Comparison of ENCODE assay signal across 17 cellular contexts in the genomic region with DNA sequence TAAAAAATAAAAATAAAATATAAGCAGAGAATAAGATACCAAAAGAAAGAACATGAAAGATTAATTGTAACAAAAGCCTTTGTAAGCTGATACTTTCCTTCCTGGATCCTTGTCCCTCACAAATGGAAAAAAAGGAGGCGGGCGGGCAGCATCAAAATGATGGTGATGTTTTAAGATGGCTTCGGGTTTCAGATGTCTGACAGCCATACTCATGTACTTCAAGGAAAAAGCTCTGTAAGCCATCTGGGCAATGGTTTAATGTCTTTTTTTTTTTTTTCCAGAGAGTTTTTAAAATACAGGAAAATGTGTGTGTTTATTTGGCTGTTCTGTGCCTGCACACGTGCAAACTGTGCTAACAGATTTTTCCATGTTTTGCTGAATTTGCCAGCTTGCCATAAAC. TPM values are rescaled to one million over a fixed set of nuclear protein-coding genes. Genes with fewer than 3 reads are reported as not detected.
A peak's percentile ranks its signal among the peaks of the same experiment; 100 is the strongest.
DNase-seq lines count a peak whose midpoint lies in the region; ATAC-seq, FAIRE-seq and TF ChIP-seq lines count a peak whose summit lies in the region.
"Had no signal": no experiment of that assay in that cellular context is flagged by ENCODE, and none has a peak within 500 bp of the region (broad histone marks: within the 10 kb centered on the region; RNA-seq: fewer than 3 reads in every experiment).

No MANE protein-coding gene starts in this region.

- H3K4ac ChIP-seq in neuronal stem cell (ENCODE audit: low read length) = no peak overlapping the region

- H3K36me3 ChIP-seq in ascending aorta (no peaks in the 10 kb centered on the region), gastroesophageal sphincter (no peaks in the 10 kb centered on the region), subcutaneous abdominal adipose tissue (ENCODE audit: control insufficient read depth in 5 of 5, insufficient read depth in 5 of 5, low read length in 5 of 5) (no peaks in the 10 kb centered on the region), neuronal stem cell (replicated peaks in 1 of 2; ENCODE audit: control insufficient read depth in 2 of 2, insufficient read depth in 2 of 2, low read length in 2 of 2) (no peaks in the 10 kb centered on the region)

- H3K23ac ChIP-seq in neuronal stem cell (ENCODE audit: low read depth, low read length, poor library complexity) = no peak overlapping the region

- TF ChIP-seq POLR2A in gastroesophageal sphincter (IDR thresholded peaks at IDR 0.05) = no peak

- intact Hi-C loops in ascending aorta (cut with DNase I) = loop anchor here (2.0 to 5.0 kb wide), 3 partner anchors 27 to 61 kb away; partner anchors contain the start of gene AFAP1

- TF ChIP-seq CTCF in ascending aorta (IDR thresholded peaks at IDR 0.05) (no peak), gastroesophageal sphincter (IDR thresholded peaks at IDR 0.05) (no peak)

- no peak overlapping the region for H2BK120ac ChIP-seq in neuronal stem cell (ENCODE audit: low read depth, low read length)

- no peak overlapping the region for H4K8ac ChIP-seq in neuronal stem cell (ENCODE audit: low read depth, low read length)

- no peak overlapping the region for H2AFZ ChIP-seq in neuronal stem cell (ENCODE audit: low read length)

- no peak overlapping the region for H2BK12ac ChIP-seq in neuronal stem cell (ENCODE audit: low read length)

- H4K91ac ChIP-seq in neuronal stem cell (ENCODE audit: low read depth, low read length, poor library complexity) = no peak overlapping the region

- FAIRE-seq in GM19239 (lab: Jason Lieb, UNC) = no peak
- FAIRE-seq: kidney had no signal

- DNase-seq in NCI-H1417 (lab: John Stamatoyannopoulos, UW) (peak in 2 of 3 experiments; percentile 40 to 62), NCI-H1417 treated with DMSO at 0.1 percent for 48 hours (lab: John Stamatoyannopoulos, UW) (no peak), ascending aorta (ENCODE audit: low spot score in 2 of 2) (no peak), GM19239 (ENCODE audit: insufficient read length, low spot score) (no peak), neuronal stem cell (ENCODE audit: low spot score) (no peak)
- DNase-seq: activated effector memory CD4-positive, alpha-beta T cell treated with anti-CD3 and anti-CD28 coated beads, Interleukin-2, amount 50 U/mL, for 16 hours; body of pancreas; CD8-positive, alpha-beta T cell; effector CD8-positive, alpha-beta T cell; GDM1; kidney; naive thymus-derived CD4-positive, alpha-beta T cell; stimulated activated CD4-positive, alpha-beta T cell treated with anti-CD3 and anti-CD28 coated beads, Interleukin-4, amount 100 ng/mL, for 1 hour had no signal

- no peak overlapping the region for H3K18ac ChIP-seq in neuronal stem cell (ENCODE audit: low read length)

- H3K4me3 ChIP-seq in ascending aorta (peak overlapping the region in 1 of 2 donors; percentile 8), gastroesophageal sphincter (no peak overlapping the region), subcutaneous abdominal adipose tissue (ENCODE audit: low read depth in 1 of 5, low read length in 5 of 5) (no peak overlapping the region), neuronal stem cell (ENCODE audit: low read length in 2 of 2) (no peak overlapping the region)
- H3K4me3 ChIP-seq: body of pancreas, SK-N-MC had no signal

- H3K9ac ChIP-seq in subcutaneous abdominal adipose tissue (ENCODE audit: low read length in 5 of 5) (no peak overlapping the region), neuronal stem cell (ENCODE audit: low read depth, low read length, poor library complexity) (no peak overlapping the region)

- H2BK15ac ChIP-seq in neuronal stem cell (ENCODE audit: low read length) = no peak overlapping the region

- H3K4me2 ChIP-seq in neuronal stem cell (ENCODE audit: insufficient read depth, low read length, poor library complexity, severe bottlenecking) = no peak overlapping the region

- H2AK5ac ChIP-seq in neuronal stem cell (ENCODE audit: low read depth, low read length) = no peak overlapping the region

- ATAC-seq in gastroesophageal sphincter = no peak
- no peak for ATAC-seq in GM21447 (IDR thresholded peaks at IDR 0.05; ENCODE audit: unreplicated experiment)
- ATAC-seq: body of pancreas; CD8-positive, alpha-beta T cell; naive thymus-derived CD4-positive, alpha-beta T cell had no signal

- peak overlapping the region; percentile 83 to 87 for H3K27ac ChIP-seq in ascending aorta
- H3K27ac ChIP-seq in gastroesophageal sphincter = peak overlapping the region; percentile 32 to 86 (median 74)
- H3K27ac ChIP-seq in subcutaneous abdominal adipose tissue (ENCODE audit: low read depth, low read length) = peak overlapping the region; percentile 97
- no peak overlapping the region for H3K27ac ChIP-seq in neuronal stem cell (replicated peaks; ENCODE audit: low read length)

- peaks cover 2% of the 10 kb centered on the region for H3K79me1 ChIP-seq in neuronal stem cell (ENCODE audit: low read depth, low read length)

- WGBS in gastroesophageal sphincter (ENCODE audit: low coverage in 1 of 2), 2 donors = 54 to 55% methylated on average over 4 of the region's 4 CpGs
- no CpG with 5 or more reads among the region's 4 CpGs for WGBS in neuronal stem cell (ENCODE audit: extremely low coverage in 2 of 2, insufficient read length in 2 of 2, insufficient replicate concordance in 1 of 2), 2 donors

- H2BK5ac ChIP-seq in neuronal stem cell (ENCODE audit: low read length) = no peak overlapping the region

- no peak overlapping the region for H3K14ac ChIP-seq in neuronal stem cell (ENCODE audit: low read length)

- peaks cover 28 to 68% of the 10 kb centered on the region in 2 donors for H3K4me1 ChIP-seq in ascending aorta
- H3K4me1 ChIP-seq in gastroesophageal sphincter = peaks cover 0 to 100% (median 46%) of the 10 kb centered on the region in 3 donors
- peaks cover 12 to 42% (median 38%) of the 10 kb centered on the region in 5 donors for H3K4me1 ChIP-seq in subcutaneous abdominal adipose tissue (ENCODE audit: control insufficient read depth in 5 of 5, insufficient read depth in 5 of 5, low read length in 5 of 5)
- H3K4me1 ChIP-seq in neuronal stem cell (ENCODE audit: control insufficient read depth in 2 of 2, insufficient read depth in 1 of 2, low read depth in 1 of 2, low read length in 2 of 2) = peaks cover 31 to 54% of the 10 kb centered on the region in 2 donors

- no peaks in the 10 kb centered on the region for H3K27me3 ChIP-seq in ascending aorta
- H3K27me3 ChIP-seq in gastroesophageal sphincter = no peaks in the 10 kb centered on the region
- H3K27me3 ChIP-seq in subcutaneous abdominal adipose tissue (ENCODE audit: control insufficient read depth in 5 of 5, insufficient read depth in 4 of 5, low read length in 5 of 5) = peaks cover 0 to 2% (median 0%) of the 10 kb centered on the region in 5 donors
- no peaks in the 10 kb centered on the region for H3K27me3 ChIP-seq in neuronal stem cell (ENCODE audit: control insufficient read depth in 3 of 3, insufficient read depth in 3 of 3, low read depth in 1 of 3, low read length in 3 of 3)
- H3K27me3 ChIP-seq: body of pancreas had no signal

- no peak for TF ChIP-seq EP300 in gastroesophageal sphincter (IDR thresholded peaks at IDR 0.05)

- H3K9me3 ChIP-seq in ascending aorta (no peaks in the 10 kb centered on the region), gastroesophageal sphincter (no peaks in the 10 kb centered on the region), subcutaneous abdominal adipose tissue (ENCODE audit: control insufficient read depth in 5 of 5, low read length in 5 of 5) (no peaks in the 10 kb centered on the region), neuronal stem cell (replicated peaks in 1 of 2; ENCODE audit: control insufficient read depth in 2 of 2, insufficient read depth in 1 of 2, low read depth in 1 of 2, low read length in 2 of 2) (no peaks in the 10 kb centered on the region)
- H3K9me3 ChIP-seq: body of pancreas had no signal

RNA-seq across cellular contexts. Expression of gene AFAP1, which starts 36.0 kb away (rescaled TPM):
- total RNA-seq in ascending aorta = 84.9 TPM
- total RNA-seq in gastroesophageal sphincter = 10 to 100 TPM; 32.0 to 79.7 (median 48.1) TPM
- polyA plus RNA-seq in neuronal stem cell (2013, experiment 1 of 2) = 4.6 TPM
- polyA plus RNA-seq in neuronal stem cell (2013, experiment 2 of 2) = 4.6 TPM

Comparison
In these comparisons a context has a peak if more than half of its experiments do, and no peak if none do; other contexts are left out.
1. DNase-seq: peak in NCI-H1417 (2 of 3); none in NCI-H1417 treated with DMSO at 0.1 percent for 48 hours (single experiment), ascending aorta (0 of 2), GM19239 (single experiment) and neuronal stem cell (single experiment).